ENCODE assay signal across 8 cellular contexts in the genomic region with DNA sequence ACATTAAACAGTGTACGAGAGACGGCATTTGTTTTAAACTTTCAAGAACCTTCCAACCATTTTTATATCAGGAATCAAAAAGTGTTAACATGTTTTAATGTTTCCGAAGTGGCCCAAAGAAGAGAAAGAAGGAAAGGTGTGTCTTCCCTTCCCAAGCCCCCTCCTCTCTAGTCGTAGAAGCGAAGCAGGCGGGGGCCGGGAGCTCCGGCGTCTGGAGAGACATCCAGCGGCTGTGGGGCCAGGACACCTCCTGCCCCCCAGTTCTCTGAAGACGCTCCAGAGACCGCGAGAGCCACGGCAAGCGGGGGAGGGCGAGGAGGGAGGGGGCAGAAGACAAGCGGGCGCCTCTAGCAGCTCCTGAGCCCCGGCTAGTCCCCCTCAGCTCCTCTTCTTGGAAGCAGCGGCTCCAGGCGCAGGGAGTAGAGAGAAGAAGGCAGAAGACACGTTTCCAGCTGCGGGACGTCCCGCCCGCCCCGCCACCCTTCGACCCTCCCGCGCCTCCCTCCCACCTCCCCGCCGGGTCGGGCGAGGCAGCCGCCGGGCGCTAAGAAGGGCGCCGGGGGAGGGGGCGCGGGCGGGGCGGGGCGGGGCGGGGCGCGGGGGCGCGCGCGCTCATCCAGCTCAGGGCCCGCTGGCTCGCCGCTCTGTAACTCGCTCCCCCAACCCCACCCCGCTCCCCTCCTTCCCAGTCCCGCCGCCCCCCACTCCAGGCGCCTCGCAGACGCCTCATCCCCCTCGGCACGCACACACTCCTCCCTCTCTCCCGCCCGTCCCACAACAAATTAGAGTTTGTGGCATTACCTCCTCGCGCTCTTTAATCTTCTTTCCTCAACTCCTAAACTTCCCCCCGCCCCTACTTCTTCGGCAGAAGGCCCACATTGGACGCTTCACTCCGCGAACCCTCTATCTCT. TPM values are rescaled to one million over a fixed set of nuclear protein-coding genes. Genes with fewer than 3 reads are reported as not detected.
DNase-seq lines count a peak whose midpoint lies in the region; ATAC-seq and TF ChIP-seq lines count a peak whose summit lies in the region.

A gene (minus strand): TSS at position 871 of the 911 bp plus-strand sequence.

- CTCF ChIA-PET in Caco-2 (lab: Charles Lee), result no interaction called here
- CTCF ChIA-PET in activated naive CD4-positive, alpha-beta T cell treated with anti-CD3 and anti-CD28 coated beads for 36 hours (lab: Charles Lee), result interaction anchor here (0.5 to 1.0 kb wide), 7 partner anchors 10 to 637 kb away, joined by 3 to 5 read pairs (median 3); no protein-coding TSS in a partner anchor

- H3K4me3 Mint-ChIP-seq in Caco-2 (ENCODE audit: unreplicated experiment), result peak within 1 kb of the TSS; percentile 93
- H3K4me3 Mint-ChIP-seq in activated naive CD4-positive, alpha-beta T cell treated with anti-CD3 and anti-CD28 coated beads for 36 hours, result peak within 1 kb of the TSS; percentile 91

- no peak for TF ChIP-seq POLR2A in testis (IDR thresholded peaks at IDR 0.05)

- H3K9ac ChIP-seq in HUES64 (ENCODE audit: low read depth, low read length), result peak within 1 kb of the TSS; percentile 89

- peaks cover 8% of the 10 kb centered on the region for H3K27me3 Mint-ChIP-seq in Caco-2 (ENCODE audit: insufficient read depth, unreplicated experiment)
- no peaks in the 10 kb centered on the region for H3K27me3 Mint-ChIP-seq in activated naive CD4-positive, alpha-beta T cell treated with anti-CD3 and anti-CD28 coated beads for 36 hours (ENCODE audit: low read depth)

- H3K27me3 ChIP-seq in Caco-2 (replicated peaks; ENCODE audit: control insufficient read depth, insufficient read depth, low read length) (no peaks in the 10 kb centered on the region), HUES64 (ENCODE audit: insufficient read depth, low read length) (no peaks in the 10 kb centered on the region), testis (no peaks in the 10 kb centered on the region)

- 0% methylated on average over 70 of the region's 72 CpGs for WGBS in HUES64
- 0 to 1% methylated on average over 21 to 56 of the region's 72 CpGs for WGBS in testis, 2 donors

- no TSS peak for BruUV-seq in Caco-2 (replicated peaks; lab: Mats Ljungman, UMichigan)

- H3K9me3 ChIP-seq in Caco-2 (no peaks in the 10 kb centered on the region), HUES64 (ENCODE audit: insufficient read depth, low read depth, low read length) (no peaks in the 10 kb centered on the region), testis (no peaks in the 10 kb centered on the region)

- peak; percentile 43 to 61 for DNase-seq in Caco-2
- peak; percentile 74 for DNase-seq in SK-MEL-5 (ENCODE audit: low read depth, low spot score)
- peak; percentile 76 for DNase-seq in activated naive CD4-positive, alpha-beta T cell treated with anti-CD3 and anti-CD28 coated beads for 36 hours
- peak; percentile 69 for DNase-seq in germinal center (ENCODE audit: low spot score)
- peak; percentile 40 for DNase-seq in occipital lobe (lab: John Stamatoyannopoulos, UW)
- DNase-seq in testis, result peak; percentile 84

- H3K36me3 Mint-ChIP-seq in Caco-2 (ENCODE audit: insufficient read depth, unreplicated experiment), result peaks cover 13% of the 10 kb centered on the region
- H3K36me3 Mint-ChIP-seq in activated naive CD4-positive, alpha-beta T cell treated with anti-CD3 and anti-CD28 coated beads for 36 hours (ENCODE audit: low read depth), result peaks cover 4% of the 10 kb centered on the region

- in situ Hi-C loops in SK-MEL-5 (cut with HindIII; ENCODE audit: low pct_unique_long_range_greater_than_20kb, low sequenced_read_pairs), result no loop called here

- H3K27ac Mint-ChIP-seq in Caco-2 (ENCODE audit: unreplicated experiment), result peak within 1 kb of the TSS; percentile 89
- H3K27ac Mint-ChIP-seq in activated naive CD4-positive, alpha-beta T cell treated with anti-CD3 and anti-CD28 coated beads for 36 hours, result peak within 1 kb of the TSS; percentile 96

- H3K36me3 ChIP-seq in Caco-2 (ENCODE audit: control insufficient read depth, insufficient read depth, low read length), result no peaks in the 10 kb centered on the region
- no peaks in the 10 kb centered on the region for H3K36me3 ChIP-seq in HUES64 (ENCODE audit: insufficient read depth, low read length)
- no peaks in the 10 kb centered on the region for H3K36me3 ChIP-seq in testis (ENCODE audit: low read depth, missing control alignments)

- H3K4me1 Mint-ChIP-seq in Caco-2 (ENCODE audit: low read depth, unreplicated experiment), result no peaks in the 10 kb centered on the region
- H3K4me1 Mint-ChIP-seq in activated naive CD4-positive, alpha-beta T cell treated with anti-CD3 and anti-CD28 coated beads for 36 hours (ENCODE audit: low read depth), result peaks cover 25% of the 10 kb centered on the region

- POLR2A ChIA-PET in Caco-2 (lab: Charles Lee), result interaction anchor here (0.7 kb wide), 2 partner anchors 566 to 678 kb away, joined by 3 to 8 read pairs; no protein-coding TSS in a partner anchor

- H3K4me1 ChIP-seq in Caco-2, result no peaks in the 10 kb centered on the region
- peaks cover 9% of the 10 kb centered on the region; the same call in 1 of the 2 replicates for H3K4me1 ChIP-seq in HUES64 (ENCODE audit: insufficient read depth, low read length)
- peaks cover 23% of the 10 kb centered on the region for H3K4me1 ChIP-seq in testis

- peak; percentile 30 for ATAC-seq in GM21390 (IDR thresholded peaks at IDR 0.05; ENCODE audit: unreplicated experiment)

- no peak for TF ChIP-seq CTCF in Caco-2 (IDR thresholded peaks at IDR 0.05; ENCODE audit: insufficient read depth in 1 of 2, low read depth in 1 of 2, low read length in 1 of 2, severe bottlenecking in 1 of 2, unreplicated experiment in 1 of 2)
- no peak for TF ChIP-seq CTCF in testis (IDR thresholded peaks at IDR 0.05)

- no peaks in the 10 kb centered on the region for H3K9me3 Mint-ChIP-seq in Caco-2 (ENCODE audit: unreplicated experiment)
- H3K9me3 Mint-ChIP-seq in activated naive CD4-positive, alpha-beta T cell treated with anti-CD3 and anti-CD28 coated beads for 36 hours, result peaks cover 4% of the 10 kb centered on the region

- peak within 1 kb of the TSS; percentile 91 for H3K27ac ChIP-seq in HUES64 (ENCODE audit: low read depth, low read length)
- H3K27ac ChIP-seq in testis, result peak within 1 kb of the TSS; percentile 98 to 99

- intact Hi-C loops in Caco-2 (cut with micrococcal nuclease; ENCODE audit: unreplicated experiment) (loop anchor here (2.0 kb wide), 2 partner anchors 320 to 638 kb away; no protein-coding TSS in a partner anchor), testis (cut with DNase I; ENCODE audit: low total_unique reads) (no loop called here)
- intact Hi-C loops in activated naive CD4-positive, alpha-beta T cell treated with anti-CD3 and anti-CD28 coated beads for 36 hours (cut with micrococcal nuclease), result loop anchor here (1.0 to 10.0 kb wide), 15 partner anchors 19 to 1612 kb away; a partner anchor contains a TSS

- peak within 1 kb of the TSS; percentile 82 for H3K4me3 ChIP-seq in Caco-2 (ENCODE audit: low read depth, low read length)
- peak within 1 kb of the TSS; percentile 97 for H3K4me3 ChIP-seq in HUES64 (ENCODE audit: low read length)
- peak within 1 kb of the TSS; percentile 82 to 85 for H3K4me3 ChIP-seq in testis

RNA-seq across cellular contexts. Expression of the gene that starts here (rescaled TPM):
- total RNA-seq in Caco-2 (2022) (12.8 and 16.5 TPM in 2 replicates), occipital lobe (62.7 TPM), testis (100 to 1,000 TPM; 126 to 179 TPM)
- polyA plus RNA-seq in HUES64 (2013, experiment 1 of 2), result 0.45 TPM
- polyA plus RNA-seq in HUES64 (2013, experiment 2 of 2), result 0.89 TPM
- 2.9 and 4.2 TPM in 2 replicates for total RNA-seq in SK-MEL-5 (2014; rRNA removed; shearing (Covaris generic))
- polyA plus RNA-seq in SK-MEL-5 (2015; cell fraction: cytosol; rRNA removed), result 1.5 and 1.9 TPM in 2 replicates
- polyA plus RNA-seq in SK-MEL-5 (2015; cell fraction: nucleus; rRNA removed), result 0.39 and 0.73 TPM in 2 replicates
- 1 to 10 TPM; 4.5 to 4.7 TPM for total RNA-seq in activated naive CD4-positive, alpha-beta T cell treated with anti-CD3 and anti-CD28 coated beads for 36 hours
- polyA plus RNA-seq in testis (ENCODE audit: insufficient read depth, low read depth, low replicate concordance), result 36.8 TPM

Comparison
In these comparisons a context has a peak if more than half of its experiments do, and no peak if none do; other contexts are left out.
1. Peak in every context shown above with its lines: DNase-seq, ATAC-seq, H3K4me3 ChIP-seq and H3K27ac ChIP-seq.